Comparison of ENCODE assay signal across 22 cellular contexts in the genomic region with DNA sequence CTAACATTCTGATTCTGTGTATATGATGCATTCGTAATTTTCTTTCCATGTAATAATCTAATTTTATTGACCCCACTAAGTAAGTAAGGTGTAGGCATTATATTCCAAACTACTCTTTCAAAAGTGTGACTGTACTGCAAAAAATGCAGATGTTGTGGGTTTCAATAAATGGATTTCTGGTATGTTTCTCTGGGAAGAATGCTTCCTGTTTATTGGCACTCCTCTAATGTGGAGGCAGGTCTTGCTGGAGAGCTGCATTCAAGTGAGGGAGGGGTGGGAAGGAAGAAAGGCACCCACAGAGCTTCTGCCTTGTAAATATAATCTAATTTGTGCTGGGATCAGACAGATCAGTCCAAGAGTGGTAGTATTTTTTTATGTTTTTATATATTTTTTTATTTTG. TPM values are rescaled to one million over a fixed set of nuclear protein-coding genes. Genes with fewer than 3 reads are reported as not detected.
DNase-seq lines count a peak whose midpoint lies in the region; ATAC-seq and TF ChIP-seq lines count a peak whose summit lies in the region.
"Had no signal": no experiment of that assay in that cellular context is flagged by ENCODE, and none has a peak within 500 bp of the region (broad histone marks: within the 10 kb centered on the region; RNA-seq: fewer than 3 reads in every experiment).

No MANE protein-coding gene starts in this region.

- H3K36me3 Mint-ChIP-seq in activated CD8-positive, alpha-beta memory T cell treated with anti-CD3 and anti-CD28 coated beads, Interleukin-2, amount 10 ng/mL, durations not matched to agents 7 days and 5 days: peaks cover 2% of the 10 kb centered on the region
- H3K36me3 Mint-ChIP-seq: CD4-positive, CD25-positive, alpha-beta regulatory T cell had no signal

- intact Hi-C loops in sciatic nerve (cut with DNase I): no loop called here

- H3K4me1 Mint-ChIP-seq in activated CD8-positive, alpha-beta memory T cell treated with anti-CD3 and anti-CD28 coated beads, Interleukin-2, amount 10 ng/mL, durations not matched to agents 7 days and 5 days: no peaks in the 10 kb centered on the region

- TF ChIP-seq CTCF in astrocyte of the spinal cord (IDR thresholded peaks at IDR 0.05; ENCODE audit: low read depth, low read length): no peak

- H3K9me3 Mint-ChIP-seq in activated CD8-positive, alpha-beta memory T cell treated with anti-CD3 and anti-CD28 coated beads, Interleukin-2, amount 10 ng/mL, durations not matched to agents 7 days and 5 days (ENCODE audit: low read depth): no peaks in the 10 kb centered on the region
- H3K9me3 Mint-ChIP-seq: naive thymus-derived CD4-positive, alpha-beta T cell; stimulated activated memory B cell treated with anti-CD40 and anti-IgM and Interleukin-4, amounts not matched to agents 10 μg/mL and 1 μg/mL and 100 μg/mL, for 72 hours had no signal

- CTCF ChIA-PET in activated CD8-positive, alpha-beta memory T cell treated with anti-CD3 and anti-CD28 coated beads, Interleukin-2, amount 10 ng/mL, durations not matched to agents 7 days and 5 days (lab: Charles Lee): no interaction called here

- H3K27me3 Mint-ChIP-seq in activated CD8-positive, alpha-beta memory T cell treated with anti-CD3 and anti-CD28 coated beads, Interleukin-2, amount 10 ng/mL, durations not matched to agents 7 days and 5 days: no peaks in the 10 kb centered on the region
- H3K27me3 Mint-ChIP-seq: CD4-positive, CD25-positive, alpha-beta regulatory T cell; naive thymus-derived CD4-positive, alpha-beta T cell; stimulated activated memory B cell treated with anti-CD40 and anti-IgM and Interleukin-4, amounts not matched to agents 10 μg/mL and 1 μg/mL and 100 μg/mL, for 72 hours had no signal

- H3K27ac Mint-ChIP-seq in activated CD8-positive, alpha-beta memory T cell treated with anti-CD3 and anti-CD28 coated beads, Interleukin-2, amount 10 ng/mL, durations not matched to agents 7 days and 5 days: no peak overlapping the region
- H3K27ac Mint-ChIP-seq: activated naive CD4-positive, alpha-beta T cell treated with anti-CD3 and anti-CD28 coated beads for 36 hours; CD4-positive, CD25-positive, alpha-beta regulatory T cell; GM23338; stimulated activated memory B cell treated with anti-CD40 and anti-IgM and Interleukin-4, amounts not matched to agents 10 μg/mL and 1 μg/mL and 100 μg/mL, for 72 hours had no signal

- H3K4me3 Mint-ChIP-seq in activated CD8-positive, alpha-beta memory T cell treated with anti-CD3 and anti-CD28 coated beads, Interleukin-2, amount 10 ng/mL, durations not matched to agents 7 days and 5 days: no peak overlapping the region
- H3K4me3 Mint-ChIP-seq: activated naive CD4-positive, alpha-beta T cell treated with anti-CD3 and anti-CD28 coated beads for 36 hours; CD4-positive, CD25-positive, alpha-beta regulatory T cell; GM23338; naive thymus-derived CD4-positive, alpha-beta T cell; stimulated activated memory B cell treated with anti-CD40 and anti-IgM and Interleukin-4, amounts not matched to agents 10 μg/mL and 1 μg/mL and 100 μg/mL, for 72 hours had no signal

- in situ Hi-C loops in astrocyte of the spinal cord (cut with HindIII; ENCODE audit: low sequenced_read_pairs): no loop called here

- H3K4me3 ChIP-seq in astrocyte of the spinal cord (ENCODE audit: low read depth, low read length): no peak overlapping the region
- H3K4me3 ChIP-seq: GM23338, left lung, spleen had no signal

- no peak for ATAC-seq in activated CD8-positive, alpha-beta memory T cell treated with anti-CD3 and anti-CD28 coated beads, Interleukin-2, amount 10 ng/mL, durations not matched to agents 7 days and 5 days
- no peak for ATAC-seq in sciatic nerve
- ATAC-seq: GM23338; left lung; naive thymus-derived CD4-positive, alpha-beta T cell; stimulated activated memory B cell treated with anti-CD40 and anti-IgM and Interleukin-4, amounts not matched to agents 10 μg/mL and 1 μg/mL and 100 μg/mL, for 72 hours had no signal

- peak; percentile 67 for DNase-seq in EH (ENCODE audit: low read depth)
- peak; percentile 18 for DNase-seq in NCI-H226
- peak; percentile 43 for DNase-seq in astrocyte of the spinal cord (ENCODE audit: low read depth, low spot score)
- peak; percentile 53 for DNase-seq in renal cortical epithelial cell (ENCODE audit: low read depth)
- DNase-seq in activated CD8-positive, alpha-beta memory T cell treated with anti-CD3 and anti-CD28 coated beads, Interleukin-2, amount 10 ng/mL, durations not matched to agents 7 days and 5 days: no peak
- DNase-seq in sciatic nerve (ENCODE audit: low spot score): no peak
- DNase-seq in glomerular visceral epithelial cell (ENCODE audit: extremely low spot score): no peak
- DNase-seq: activated CD4-positive, alpha-beta T cell treated with anti-CD3 and anti-CD28 coated beads for 4 hours; activated naive CD4-positive, alpha-beta T cell treated with anti-CD3 and anti-CD28 coated beads for 36 hours; activated T-cell treated with anti-CD3 and anti-CD28 coated beads, Interleukin-2, amount 50 U/mL, for 48 hours; amygdala; CD4-positive, CD25-positive, alpha-beta regulatory T cell; central memory CD4-positive, alpha-beta T cell; KBM-7; left lung; naive thymus-derived CD4-positive, alpha-beta T cell; NCI-H524; nucleus accumbens; spleen; stimulated activated CD4-positive, alpha-beta T cell treated with anti-CD3 and anti-CD28 coated beads, Interleukin-4, amount 100 ng/mL, for 1 hour had no signal

RNA-seq across cellular contexts. Expression of a gene that starts 23.9 kb away (rescaled TPM):
- total RNA-seq in renal cortical epithelial cell: 18.2 and 20.7 TPM in 2 replicates
- 10 to 100 TPM in 1 of 2 experiments, 1 to 10 TPM in 1; 7.2 to 12.8 TPM for total RNA-seq in activated CD8-positive, alpha-beta memory T cell treated with anti-CD3 and anti-CD28 coated beads, Interleukin-2, amount 10 ng/mL, durations not matched to agents 7 days and 5 days
- 19.7 TPM for total RNA-seq in sciatic nerve

Comparison
In these comparisons a context has a peak if more than half of its experiments do, and no peak if none do; other contexts are left out.
1. DNase-seq: peak in EH (single experiment), NCI-H226 (single experiment), astrocyte of the spinal cord (single experiment) and renal cortical epithelial cell (single experiment); none in activated CD8-positive, alpha-beta memory T cell treated with anti-CD3 and anti-CD28 coated beads, Interleukin-2, amount 10 ng/mL, durations not matched to agents 7 days and 5 days (single experiment), sciatic nerve (single experiment) and glomerular visceral epithelial cell (single experiment).